Comparison of ENCODE assay signal across 16 cellular contexts in the genomic region with DNA sequence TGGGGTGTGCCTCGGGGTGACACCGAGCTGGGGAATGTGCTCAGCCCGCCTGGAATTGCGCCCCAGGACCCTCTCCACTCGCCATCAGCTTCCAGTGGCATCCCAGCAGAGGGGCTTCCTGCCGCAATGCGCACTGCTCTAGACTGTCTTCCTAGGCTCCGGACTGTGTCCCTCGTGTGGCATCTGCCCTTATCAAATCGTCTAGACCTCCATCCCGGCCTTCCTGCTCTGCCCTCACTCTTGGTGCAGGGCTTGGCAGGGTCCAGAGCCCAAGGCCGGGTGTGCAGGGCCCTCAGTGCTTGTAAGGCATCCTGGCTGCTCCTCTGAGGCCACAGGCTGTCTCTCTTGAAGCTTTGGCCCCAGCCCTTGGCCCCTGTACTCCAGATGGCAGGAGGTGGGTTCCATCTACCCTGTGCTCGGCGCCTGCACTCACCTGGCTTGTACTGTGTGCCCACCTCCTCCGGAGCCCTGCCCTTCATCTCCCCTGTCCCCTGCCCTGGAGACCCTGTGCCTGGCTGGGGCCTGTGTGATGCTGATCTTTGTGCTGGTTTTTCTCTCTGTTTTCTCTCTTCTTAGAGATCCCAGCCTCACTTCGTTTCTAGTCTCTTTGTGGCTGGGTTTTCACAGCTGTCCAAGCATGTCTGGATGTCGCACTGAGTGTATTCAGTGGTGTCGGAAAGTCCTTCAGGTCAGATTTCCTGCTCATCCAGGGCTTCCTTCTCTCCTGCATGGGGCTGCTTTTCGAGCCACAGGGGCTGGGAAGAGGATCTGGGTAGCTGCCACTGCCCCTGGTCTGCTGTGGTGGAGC. TPM values are rescaled to one million over a fixed set of nuclear protein-coding genes. Genes with fewer than 3 reads are reported as not detected.
A peak's percentile ranks its signal among the peaks of the same experiment; 100 is the strongest.
DNase-seq lines count a peak whose midpoint lies in the region; ATAC-seq and TF ChIP-seq lines count a peak whose summit lies in the region.
"Had no signal": no experiment of that assay in that cellular context is flagged by ENCODE, and none has a peak within 500 bp of the region (broad histone marks: within the 10 kb centered on the region; RNA-seq: fewer than 3 reads in every experiment).

No MANE protein-coding gene starts in this region.

- no peak overlapping the region for H4K8ac ChIP-seq in trophoblast cell (ENCODE audit: low read depth, low read length)

- no peak overlapping the region for H3K4me3 ChIP-seq in osteoblast (ENCODE audit: insufficient read depth, low read length)
- H3K4me3 ChIP-seq in trophoblast cell (ENCODE audit: low read depth, low read length), result no peak overlapping the region
- H3K4me3 ChIP-seq: BLaER1 treated with 17β-estradiol and CSF1 and Interleukin-3, amounts not matched to agents 10 nM and 100 nM; GM12878; GM23338; HAP-1 had no signal

- H3K79me2 ChIP-seq in osteoblast (ENCODE audit: insufficient read depth, low read length), result no peaks in the 10 kb centered on the region
- H3K79me2 ChIP-seq in trophoblast cell (ENCODE audit: control insufficient read depth, insufficient read depth, low read length, poor library complexity), result no peaks in the 10 kb centered on the region

- no peaks in the 10 kb centered on the region for H3K9me3 Mint-ChIP-seq in natural killer cell treated with Interleukin-12 subunit alpha and Interleukin-12 subunit beta and Interleukin-15 and Interleukin-18, amount 100 ng/mL, for 72 hours
- no peaks in the 10 kb centered on the region for H3K9me3 Mint-ChIP-seq in natural killer cell
- H3K9me3 Mint-ChIP-seq in chondrocyte (ENCODE audit: low read depth), result no peaks in the 10 kb centered on the region
- H3K9me3 Mint-ChIP-seq: GM23338 had no signal

- H3K4me3 Mint-ChIP-seq in natural killer cell treated with Interleukin-12 subunit alpha and Interleukin-12 subunit beta and Interleukin-15 and Interleukin-18, amount 100 ng/mL, for 72 hours, result no peak overlapping the region
- no peak overlapping the region for H3K4me3 Mint-ChIP-seq in natural killer cell
- no peak overlapping the region for H3K4me3 Mint-ChIP-seq in chondrocyte (ENCODE audit: unreplicated experiment)
- H3K4me3 Mint-ChIP-seq: CD4-positive, CD25-positive, alpha-beta regulatory T cell; GM23338 had no signal

- H2BK120ac ChIP-seq in trophoblast cell (ENCODE audit: insufficient read depth, low read length, poor library complexity), result no peak overlapping the region

- H3K36me3 ChIP-seq in osteoblast (ENCODE audit: insufficient read depth, low read length) (no peaks in the 10 kb centered on the region), trophoblast cell (ENCODE audit: control insufficient read depth in 1 of 2, insufficient read depth in 2 of 2, low read length in 2 of 2) (peaks cover 4 to 6% of the 10 kb centered on the region in 2 experiments)

- H3K27me3 ChIP-seq in osteoblast (ENCODE audit: insufficient read depth, low read length) (no peaks in the 10 kb centered on the region), trophoblast cell (ENCODE audit: insufficient read depth, low read length) (no peaks in the 10 kb centered on the region)

- no peak overlapping the region for H2BK12ac ChIP-seq in trophoblast cell (ENCODE audit: low read length)

- H3K18ac ChIP-seq in trophoblast cell (ENCODE audit: low read length), result no peak overlapping the region

- TF ChIP-seq CTCF in natural killer cell (IDR thresholded peaks at IDR 0.05), result no peak
- TF ChIP-seq CTCF in chondrocyte (IDR thresholded peaks at IDR 0.05), result no peak
- TF ChIP-seq CTCF in osteoblast (IDR thresholded peaks at IDR 0.05; ENCODE audit: extremely low read depth, low read depth, low read length), result no peak

- no peak overlapping the region for H3K23ac ChIP-seq in trophoblast cell (ENCODE audit: low read length)

- H3K79me1 ChIP-seq in trophoblast cell (ENCODE audit: low read length), result no peaks in the 10 kb centered on the region

- H4K12ac ChIP-seq in trophoblast cell (ENCODE audit: low read depth, low read length), result no peak overlapping the region

- H4K91ac ChIP-seq in trophoblast cell (ENCODE audit: low read depth, low read length), result no peak overlapping the region

- no peak for ATAC-seq in natural killer cell treated with Interleukin-12 subunit alpha and Interleukin-12 subunit beta and Interleukin-15 and Interleukin-18, amount 100 ng/mL, for 72 hours
- ATAC-seq in natural killer cell (no peak), HG03108 (IDR thresholded peaks at IDR 0.05; ENCODE audit: unreplicated experiment) (no peak), HG03469 (IDR thresholded peaks at IDR 0.05; ENCODE audit: unreplicated experiment) (no peak)
- ATAC-seq: GM12878, GM23338 had no signal

- peak; percentile 22 for DNase-seq in natural killer cell treated with Interleukin-12 subunit alpha and Interleukin-12 subunit beta and Interleukin-15 and Interleukin-18, amount 100 ng/mL, for 72 hours (ENCODE audit: low spot score)
- DNase-seq in natural killer cell, result no peak
- peak; percentile 68 for DNase-seq in chondrocyte (ENCODE audit: low spot score)
- peak; percentile 86 for DNase-seq in osteoblast (ENCODE audit: insufficient read length, low spot score, missing footprints)
- DNase-seq in trophoblast cell, result no peak
- DNase-seq: ACHN; CD4-positive, CD25-positive, alpha-beta regulatory T cell; DMS53; IMR-90 had no signal

- H2AFZ ChIP-seq in osteoblast (ENCODE audit: low read length), result no peak overlapping the region
- no peak overlapping the region for H2AFZ ChIP-seq in trophoblast cell (ENCODE audit: insufficient read depth, low read length, poor library complexity)
- H2AFZ ChIP-seq: GM23338 had no signal

- H3K4me1 ChIP-seq in osteoblast (ENCODE audit: insufficient read depth, low read length) (no peaks in the 10 kb centered on the region), trophoblast cell (ENCODE audit: control insufficient read depth in 1 of 2, insufficient read depth in 2 of 2, low read length in 2 of 2) (no peaks in the 10 kb centered on the region)
- H3K4me1 ChIP-seq: HAP-1 had no signal

- WGBS in trophoblast cell (ENCODE audit: extremely low coverage, insufficient coverage, insufficient read length), result no CpG with 5 or more reads among the region's 19 CpGs

- H3K27ac ChIP-seq in osteoblast (ENCODE audit: low read depth, low read length) (no peak overlapping the region), trophoblast cell (ENCODE audit: low read depth, low read length) (no peak overlapping the region)
- H3K27ac ChIP-seq: BLaER1 treated with 17β-estradiol and CSF1 and Interleukin-3, amounts not matched to agents 10 nM and 100 nM had no signal

- no peak overlapping the region for H3K14ac ChIP-seq in trophoblast cell (ENCODE audit: low read length)

- H3K9ac ChIP-seq in trophoblast cell (ENCODE audit: low read length), result no peak overlapping the region
- H3K9ac ChIP-seq: BLaER1 treated with 17β-estradiol and CSF1 and Interleukin-3, amounts not matched to agents 10 nM and 100 nM had no signal

- H3K27me3 Mint-ChIP-seq in natural killer cell treated with Interleukin-12 subunit alpha and Interleukin-12 subunit beta and Interleukin-15 and Interleukin-18, amount 100 ng/mL, for 72 hours, result no peaks in the 10 kb centered on the region
- H3K27me3 Mint-ChIP-seq in natural killer cell (ENCODE audit: low read depth in 2 of 2) (no peaks in the 10 kb centered on the region), chondrocyte (ENCODE audit: low read depth) (no peaks in the 10 kb centered on the region)
- H3K27me3 Mint-ChIP-seq: CD4-positive, CD25-positive, alpha-beta regulatory T cell had no signal

- no peaks in the 10 kb centered on the region for H3K36me3 Mint-ChIP-seq in natural killer cell treated with Interleukin-12 subunit alpha and Interleukin-12 subunit beta and Interleukin-15 and Interleukin-18, amount 100 ng/mL, for 72 hours
- H3K36me3 Mint-ChIP-seq in natural killer cell, result no peaks in the 10 kb centered on the region
- H3K36me3 Mint-ChIP-seq in chondrocyte (ENCODE audit: low read depth), result no peaks in the 10 kb centered on the region
- H3K36me3 Mint-ChIP-seq: CD4-positive, CD25-positive, alpha-beta regulatory T cell had no signal

- intact Hi-C loops in natural killer cell (cut with micrococcal nuclease), result no loop called here

- no peak overlapping the region for H3K4me2 ChIP-seq in osteoblast (ENCODE audit: insufficient read depth, low read length)
- no peak overlapping the region for H3K4me2 ChIP-seq in trophoblast cell (ENCODE audit: low read length)
- H3K4me2 ChIP-seq: BLaER1 treated with 17β-estradiol and CSF1 and Interleukin-3, amounts not matched to agents 10 nM and 100 nM; GM23338 had no signal

- no peaks in the 10 kb centered on the region for H4K20me1 ChIP-seq in osteoblast (ENCODE audit: insufficient read depth, low read length)

- H3K4ac ChIP-seq in trophoblast cell (ENCODE audit: low read depth, low read length), result no peak overlapping the region

- H3K4me1 Mint-ChIP-seq in natural killer cell treated with Interleukin-12 subunit alpha and Interleukin-12 subunit beta and Interleukin-15 and Interleukin-18, amount 100 ng/mL, for 72 hours (ENCODE audit: low read depth in 2 of 2), result no peaks in the 10 kb centered on the region
- H3K4me1 Mint-ChIP-seq in natural killer cell (no peaks in the 10 kb centered on the region), chondrocyte (ENCODE audit: low read depth) (no peaks in the 10 kb centered on the region)
- H3K4me1 Mint-ChIP-seq: CD4-positive, CD25-positive, alpha-beta regulatory T cell; GM23338 had no signal

- no peak overlapping the region for H2BK5ac ChIP-seq in trophoblast cell (ENCODE audit: low read depth, low read length, poor library complexity)

- H3K9me3 ChIP-seq in osteoblast (ENCODE audit: low read depth, low read length) (no peaks in the 10 kb centered on the region), trophoblast cell (ENCODE audit: insufficient read depth, low read depth, low read length) (no peaks in the 10 kb centered on the region)
- H3K9me3 ChIP-seq: HAP-1 had no signal

- H2AK5ac ChIP-seq in trophoblast cell (ENCODE audit: low read length), result no peak overlapping the region

- no peak overlapping the region for H3K27ac Mint-ChIP-seq in natural killer cell treated with Interleukin-12 subunit alpha and Interleukin-12 subunit beta and Interleukin-15 and Interleukin-18, amount 100 ng/mL, for 72 hours
- no peak overlapping the region for H3K27ac Mint-ChIP-seq in natural killer cell
- no peak overlapping the region for H3K27ac Mint-ChIP-seq in chondrocyte (ENCODE audit: unreplicated experiment)
- H3K27ac Mint-ChIP-seq: CD4-positive, CD25-positive, alpha-beta regulatory T cell; GM23338 had no signal

RNA-seq across cellular contexts. Expression of gene TREX2, which starts 3.7 kb away (rescaled TPM):
- total RNA-seq in natural killer cell treated with Interleukin-12 subunit alpha and Interleukin-12 subunit beta and Interleukin-15 and Interleukin-18, amount 100 ng/mL, for 72 hours, result 1 to 10 TPM; 1.4 to 4.5 TPM
- total RNA-seq in natural killer cell (1 to 10 TPM; 1.6 to 3.4 (median 3.1) TPM), chondrocyte (0.80 to 1.6 TPM (median 1.6 TPM) in 3 replicates), osteoblast (3.3 and 3.5 TPM in 2 replicates)
- 0.12 and 0.18 TPM in 2 replicates for polyA plus RNA-seq in trophoblast cell (2013)

RNA-seq across cellular contexts. Expression of gene HAUS7, which starts 20.9 kb away (rescaled TPM):
- total RNA-seq in natural killer cell treated with Interleukin-12 subunit alpha and Interleukin-12 subunit beta and Interleukin-15 and Interleukin-18, amount 100 ng/mL, for 72 hours, result 10 to 100 TPM; 39.0 to 70.6 TPM
- 10 to 100 TPM; 27.4 to 33.1 (median 31.9) TPM for total RNA-seq in natural killer cell
- 31.3 to 43.6 TPM (median 32.3 TPM) in 3 replicates for total RNA-seq in chondrocyte
- 8.3 and 14.1 TPM in 2 replicates for total RNA-seq in osteoblast
- polyA plus RNA-seq in trophoblast cell (2013), result 20.9 and 21.1 TPM in 2 replicates

RNA-seq across cellular contexts. Expression of gene ZFP92, which starts 38.2 kb away (rescaled TPM):
- total RNA-seq in natural killer cell treated with Interleukin-12 subunit alpha and Interleukin-12 subunit beta and Interleukin-15 and Interleukin-18, amount 100 ng/mL, for 72 hours, result 1 to 10 TPM; 2.1 to 3.3 TPM
- total RNA-seq in natural killer cell (1 to 10 TPM; 1.6 to 3.3 (median 2.9) TPM), chondrocyte (0.10 to 1.6 TPM (median 1.5 TPM) in 3 replicates), osteoblast (under 0.01 TPM in 1 of 2 replicates, not detected in the other)
- 0.25 and 0.27 TPM in 2 replicates for polyA plus RNA-seq in trophoblast cell (2013)

RNA-seq across cellular contexts. Expression of gene BGN, which starts 45.3 kb away (rescaled TPM):
- total RNA-seq in natural killer cell treated with Interleukin-12 subunit alpha and Interleukin-12 subunit beta and Interleukin-15 and Interleukin-18, amount 100 ng/mL, for 72 hours, result not detected
- total RNA-seq in natural killer cell (not detected), chondrocyte (1,195 to 2,668 TPM (median 2,632 TPM) in 3 replicates), osteoblast (139 and 210 TPM in 2 replicates)
- 47.2 and 52.2 TPM in 2 replicates for polyA plus RNA-seq in trophoblast cell (2013)
- total RNA-seq: A172; CD4-positive, CD25-positive, alpha-beta regulatory T cell had no signal
- polyA plus RNA-seq: CD4-positive, CD25-positive, alpha-beta regulatory T cell had no signal

RNA-seq across cellular contexts. Expression of gene PNMA6E, which starts 48.4 kb away (rescaled TPM):
- total RNA-seq in natural killer cell treated with Interleukin-12 subunit alpha and Interleukin-12 subunit beta and Interleukin-15 and Interleukin-18, amount 100 ng/mL, for 72 hours, result not detected
- not detected for total RNA-seq in natural killer cell
- total RNA-seq in chondrocyte, result not detected in 3 replicates
- total RNA-seq in osteoblast, result not detected in 2 replicates
- not detected in 2 replicates for polyA plus RNA-seq in trophoblast cell (2013)
- total RNA-seq: A172; CD4-positive, CD25-positive, alpha-beta regulatory T cell; GM12878; GM23338; IMR-90 had no signal
- polyA plus RNA-seq: CD4-positive, CD25-positive, alpha-beta regulatory T cell; GM12878; GM23338; IMR-90 had no signal

Comparison
In these comparisons a context has a peak if more than half of its experiments do, and no peak if none do; other contexts are left out.
1. DNase-seq: peak in natural killer cell treated with Interleukin-12 subunit alpha and Interleukin-12 subunit beta and Interleukin-15 and Interleukin-18, amount 100 ng/mL, for 72 hours (single experiment), chondrocyte (single experiment) and osteoblast (single experiment); none in natural killer cell (single experiment) and trophoblast cell (0 of 2).